In genomic region chr19:19541572-19541971, GRCh38 we compare ENCODE assay signal across 17 cellular contexts. TPM values are rescaled to one million over a fixed set of nuclear protein-coding genes. Genes with fewer than 3 reads are reported as not detected.
DNase-seq lines count a peak whose midpoint lies in the region; ATAC-seq and TF ChIP-seq lines count a peak whose summit lies in the region.
"Had no signal": no experiment of that assay in that cellular context is flagged by ENCODE, and none has a peak within 500 bp of the region (broad histone marks: within the 10 kb centered on the region; RNA-seq: fewer than 3 reads in every experiment).

No MANE protein-coding gene starts in this region.

- peaks cover 28% of the 10 kb centered on the region for H3K4me1 Mint-ChIP-seq in activated naive CD8-positive, alpha-beta T cell (ENCODE audit: low read depth)
- peaks cover 27% of the 10 kb centered on the region for H3K4me1 Mint-ChIP-seq in activated naive CD8-positive, alpha-beta T cell treated with anti-CD3 and anti-CD28 coated beads, Interleukin-2, amount 50 U/mL, for 24 hours
- H3K4me1 Mint-ChIP-seq in T-cell = peaks cover 24 to 43% (median 31%) of the 10 kb centered on the region in 3 donors
- H3K4me1 Mint-ChIP-seq in effector memory CD8-positive, alpha-beta T cell (ENCODE audit: low read depth in 2 of 2) = peaks cover 24% of the 10 kb centered on the region in 2 donors
- H3K4me1 Mint-ChIP-seq in stimulated activated memory B cell treated with anti-CD40 and anti-IgM and Interleukin-4, amounts not matched to agents 10 μg/mL and 1 μg/mL and 100 μg/mL, for 72 hours = peaks cover 33% of the 10 kb centered on the region

- no peaks in the 10 kb centered on the region for H3K36me3 Mint-ChIP-seq in activated naive CD8-positive, alpha-beta T cell
- no peaks in the 10 kb centered on the region for H3K36me3 Mint-ChIP-seq in activated naive CD8-positive, alpha-beta T cell treated with anti-CD3 and anti-CD28 coated beads, Interleukin-2, amount 50 U/mL, for 24 hours (ENCODE audit: low read depth)
- no peaks in the 10 kb centered on the region for H3K36me3 Mint-ChIP-seq in T-cell
- peaks cover 10% of the 10 kb centered on the region for H3K36me3 Mint-ChIP-seq in effector memory CD8-positive, alpha-beta T cell (ENCODE audit: insufficient read depth)
- no peaks in the 10 kb centered on the region for H3K36me3 Mint-ChIP-seq in stimulated activated memory B cell treated with anti-CD40 and anti-IgM and Interleukin-4, amounts not matched to agents 10 μg/mL and 1 μg/mL and 100 μg/mL, for 72 hours

- no peaks in the 10 kb centered on the region for H3K36me3 ChIP-seq in upper lobe of right lung
- H3K36me3 ChIP-seq: sigmoid colon, SJSA1 had no signal

- no peak for TF ChIP-seq CTCF in upper lobe of right lung (IDR thresholded peaks at IDR 0.05)

- no peaks in the 10 kb centered on the region for H3K27me3 Mint-ChIP-seq in activated naive CD8-positive, alpha-beta T cell
- peaks cover 19% of the 10 kb centered on the region for H3K27me3 Mint-ChIP-seq in activated naive CD8-positive, alpha-beta T cell treated with anti-CD3 and anti-CD28 coated beads, Interleukin-2, amount 50 U/mL, for 24 hours
- H3K27me3 Mint-ChIP-seq in T-cell = peaks cover 0 to 14% of the 10 kb centered on the region in 2 donors
- H3K27me3 Mint-ChIP-seq in effector memory CD8-positive, alpha-beta T cell = peaks cover 7 to 9% of the 10 kb centered on the region in 2 donors
- H3K27me3 Mint-ChIP-seq in stimulated activated memory B cell treated with anti-CD40 and anti-IgM and Interleukin-4, amounts not matched to agents 10 μg/mL and 1 μg/mL and 100 μg/mL, for 72 hours = peaks cover 54% of the 10 kb centered on the region

- ATAC-seq in activated naive CD8-positive, alpha-beta T cell treated with anti-CD3 and anti-CD28 coated beads, Interleukin-2, amount 50 U/mL, for 24 hours = no peak
- ATAC-seq in T-cell (replicated peaks in 1 of 4) (no peak), upper lobe of right lung (no peak), HG03025 (IDR thresholded peaks at IDR 0.05; ENCODE audit: low FRiP score, unreplicated experiment) (no peak)
- ATAC-seq in effector memory CD8-positive, alpha-beta T cell (replicated peaks) = no peak
- ATAC-seq in stimulated activated memory B cell treated with anti-CD40 and anti-IgM and Interleukin-4, amounts not matched to agents 10 μg/mL and 1 μg/mL and 100 μg/mL, for 72 hours = no peak

- intact Hi-C loops in upper lobe of right lung (cut with DNase I) = no loop called here

- CTCF ChIA-PET in T-cell (lab: Charles Lee) = interaction anchor here in 1 of 2 donors (0.6 kb wide), 1 partner anchor 9 kb away, joined by 6 read pairs; no protein-coding TSS in a partner anchor

- peak overlapping the region; percentile 44 for H3K4me3 Mint-ChIP-seq in activated naive CD8-positive, alpha-beta T cell
- H3K4me3 Mint-ChIP-seq in activated naive CD8-positive, alpha-beta T cell treated with anti-CD3 and anti-CD28 coated beads, Interleukin-2, amount 50 U/mL, for 24 hours = no peak overlapping the region
- peak overlapping the region in 2 of 3 donors; percentile 54 to 78 for H3K4me3 Mint-ChIP-seq in T-cell
- H3K4me3 Mint-ChIP-seq in effector memory CD8-positive, alpha-beta T cell = peak overlapping the region; percentile 77 to 83
- H3K4me3 Mint-ChIP-seq in stimulated activated memory B cell treated with anti-CD40 and anti-IgM and Interleukin-4, amounts not matched to agents 10 μg/mL and 1 μg/mL and 100 μg/mL, for 72 hours = peak overlapping the region; percentile 56

- H3K27ac Mint-ChIP-seq in activated naive CD8-positive, alpha-beta T cell = no peak overlapping the region
- H3K27ac Mint-ChIP-seq in activated naive CD8-positive, alpha-beta T cell treated with anti-CD3 and anti-CD28 coated beads, Interleukin-2, amount 50 U/mL, for 24 hours = no peak overlapping the region
- H3K27ac Mint-ChIP-seq in T-cell = no peak overlapping the region
- H3K27ac Mint-ChIP-seq in effector memory CD8-positive, alpha-beta T cell = peak overlapping the region; percentile 19 to 59
- H3K27ac Mint-ChIP-seq in stimulated activated memory B cell treated with anti-CD40 and anti-IgM and Interleukin-4, amounts not matched to agents 10 μg/mL and 1 μg/mL and 100 μg/mL, for 72 hours = no peak overlapping the region
- H3K27ac Mint-ChIP-seq: activated CD8-positive, alpha-beta memory T cell treated with anti-CD3 and anti-CD28 coated beads, Interleukin-2, amount 10 ng/mL, durations not matched to agents 7 days and 5 days had no signal

- DNase-seq in activated naive CD8-positive, alpha-beta T cell treated with anti-CD3 and anti-CD28 coated beads, Interleukin-2, amount 50 U/mL, for 24 hours = no peak
- no peak for DNase-seq in T-cell
- no peak for DNase-seq in effector memory CD8-positive, alpha-beta T cell
- DNase-seq in upper lobe of right lung = no peak
- DNase-seq in activated CD8-positive, alpha-beta memory T cell treated with anti-CD3 and anti-CD28 coated beads for 24 hours = no peak
- DNase-seq: ACHN, foreskin melanocyte, NCI-H1694, sigmoid colon had no signal

- POLR2A ChIA-PET in T-cell (lab: Charles Lee) = no interaction called here

- H3K4me3 ChIP-seq in upper lobe of right lung = no peak overlapping the region
- H3K4me3 ChIP-seq: SJSA1 had no signal

- H3K4me1 ChIP-seq in upper lobe of right lung = peaks cover 11% of the 10 kb centered on the region

- H3K9me3 ChIP-seq in upper lobe of right lung = no peaks in the 10 kb centered on the region
- H3K9me3 ChIP-seq: sigmoid colon, SJSA1 had no signal

- peaks cover 52% of the 10 kb centered on the region for H3K27me3 ChIP-seq in upper lobe of right lung
- H3K27me3 ChIP-seq: SJSA1 had no signal

- H3K9me3 Mint-ChIP-seq in activated naive CD8-positive, alpha-beta T cell (ENCODE audit: low read depth) = no peaks in the 10 kb centered on the region
- H3K9me3 Mint-ChIP-seq in activated naive CD8-positive, alpha-beta T cell treated with anti-CD3 and anti-CD28 coated beads, Interleukin-2, amount 50 U/mL, for 24 hours = no peaks in the 10 kb centered on the region
- H3K9me3 Mint-ChIP-seq in T-cell = no peaks in the 10 kb centered on the region
- H3K9me3 Mint-ChIP-seq in effector memory CD8-positive, alpha-beta T cell = no peaks in the 10 kb centered on the region
- H3K9me3 Mint-ChIP-seq in stimulated activated memory B cell treated with anti-CD40 and anti-IgM and Interleukin-4, amounts not matched to agents 10 μg/mL and 1 μg/mL and 100 μg/mL, for 72 hours = no peaks in the 10 kb centered on the region

- no peak overlapping the region for H3K27ac ChIP-seq in upper lobe of right lung
- H3K27ac ChIP-seq: C4-2B, GM23248, sigmoid colon, SJSA1 had no signal

RNA-seq across cellular contexts. Expression of gene CILP2, which starts 3.5 kb away (rescaled TPM):
- total RNA-seq in T-cell = 1 to 10 TPM in 1 of 5 donors, under 1 TPM in 4; 0.23 to 1.3 (median 0.41) TPM
- 0.41 TPM for total RNA-seq in upper lobe of right lung
- total RNA-seq: lung microvascular endothelial cell had no signal

RNA-seq across cellular contexts. Expression of gene YJEFN3, which starts 12.9 kb away (rescaled TPM):
- total RNA-seq in T-cell = 10 to 100 TPM in 3 of 5 donors, 1 to 10 TPM in 2; 5.4 to 14.2 (median 12.5) TPM
- total RNA-seq in upper lobe of right lung = 6.4 TPM
- total RNA-seq: GM23248 had no signal

RNA-seq across cellular contexts. Expression of gene NDUFA13, which starts 25.5 kb away (rescaled TPM):
- total RNA-seq in T-cell = 100 to 1,000 TPM; 188 to 235 (median 233) TPM
- 207 TPM for total RNA-seq in upper lobe of right lung

RNA-seq across cellular contexts. Expression of gene TSSK6, which starts 26.2 kb away (rescaled TPM):
- 10 to 100 TPM in 3 of 5 donors, 1 to 10 TPM in 2; 3.9 to 13.0 (median 11.0) TPM for total RNA-seq in T-cell
- 1.8 TPM for total RNA-seq in upper lobe of right lung

Comparison
In these comparisons a context has a peak if more than half of its experiments do, and no peak if none do; other contexts are left out.
1. H3K27ac Mint-ChIP-seq: peak in effector memory CD8-positive, alpha-beta T cell (2 of 2); none in activated naive CD8-positive, alpha-beta T cell (single experiment), activated naive CD8-positive, alpha-beta T cell treated with anti-CD3 and anti-CD28 coated beads, Interleukin-2, amount 50 U/mL, for 24 hours (single experiment), T-cell (0 of 2) and stimulated activated memory B cell treated with anti-CD40 and anti-IgM and Interleukin-4, amounts not matched to agents 10 μg/mL and 1 μg/mL and 100 μg/mL, for 72 hours (single experiment).